ENCODE assay signal across 8 cellular contexts in the genomic region with DNA sequence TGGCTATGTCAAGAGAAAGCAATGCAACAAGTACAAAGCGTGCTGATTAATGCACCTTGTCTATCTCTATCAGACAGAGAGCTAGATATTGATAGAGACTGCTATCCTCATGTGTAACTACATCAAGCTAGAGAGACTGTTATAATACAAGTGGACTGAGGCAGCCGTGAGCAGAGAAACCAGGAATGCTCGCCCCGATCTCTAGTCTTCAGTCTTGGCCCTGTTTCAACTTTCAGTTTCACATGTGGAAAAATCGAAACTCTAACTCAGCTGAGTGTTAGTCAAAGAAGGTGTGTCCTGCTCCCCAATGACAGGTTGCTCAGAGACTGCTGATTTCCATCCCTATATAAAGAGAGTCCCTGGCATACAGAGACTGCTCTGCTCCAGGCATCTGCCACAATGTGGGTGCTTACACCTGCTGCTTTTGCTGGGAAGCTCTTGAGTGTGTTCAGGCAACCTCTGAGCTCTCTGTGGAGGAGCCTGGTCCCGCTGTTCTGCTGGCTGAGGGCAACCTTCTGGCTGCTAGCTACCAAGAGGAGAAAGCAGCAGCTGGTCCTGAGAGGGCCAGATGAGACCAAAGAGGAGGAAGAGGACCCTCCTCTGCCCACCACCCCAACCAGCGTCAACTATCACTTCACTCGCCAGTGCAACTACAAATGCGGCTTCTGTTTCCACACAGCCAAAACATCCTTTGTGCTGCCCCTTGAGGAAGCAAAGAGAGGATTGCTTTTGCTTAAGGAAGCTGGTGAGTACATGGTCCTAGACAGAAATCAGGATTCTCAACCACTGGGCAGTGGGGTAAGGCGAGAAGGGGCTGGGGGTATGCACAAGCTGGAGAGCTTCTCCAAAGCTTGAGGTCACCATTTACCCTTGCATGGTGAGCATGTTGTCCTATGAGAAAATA. TPM values are rescaled to one million over a fixed set of nuclear protein-coding genes. Genes with fewer than 3 reads are reported as not detected.
DNase-seq lines count a peak whose midpoint lies in the region; ATAC-seq, FAIRE-seq and TF ChIP-seq lines count a peak whose summit lies in the region.

A gene with protein sequence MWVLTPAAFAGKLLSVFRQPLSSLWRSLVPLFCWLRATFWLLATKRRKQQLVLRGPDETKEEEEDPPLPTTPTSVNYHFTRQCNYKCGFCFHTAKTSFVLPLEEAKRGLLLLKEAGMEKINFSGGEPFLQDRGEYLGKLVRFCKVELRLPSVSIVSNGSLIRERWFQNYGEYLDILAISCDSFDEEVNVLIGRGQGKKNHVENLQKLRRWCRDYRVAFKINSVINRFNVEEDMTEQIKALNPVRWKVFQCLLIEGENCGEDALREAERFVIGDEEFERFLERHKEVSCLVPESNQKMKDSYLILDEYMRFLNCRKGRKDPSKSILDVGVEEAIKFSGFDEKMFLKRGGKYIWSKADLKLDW (plus strand): TSS at position 376 of the 904 bp plus-strand sequence. CDS start 24 bp downstream, at position 400.

- 21 to 29% (median 24%) methylated on average over 10 of the region's 10 CpGs for WGBS in adrenal gland, 4 donors

- TF ChIP-seq CTCF in adrenal gland (IDR thresholded peaks at IDR 0.05): no peak
- TF ChIP-seq CTCF in kidney (IDR thresholded peaks at IDR 0.05; ENCODE audit: borderline replicate concordance, extremely low read depth, insufficient read depth): no peak

- H3K27me3 ChIP-seq in adrenal gland: no peaks in the 10 kb centered on the region

- no peak for TF ChIP-seq POLR2A in adrenal gland (IDR thresholded peaks at IDR 0.05)

- peak within 1 kb of the TSS; percentile 49 to 63 for H3K9ac ChIP-seq in kidney (ENCODE audit: low read length in 2 of 2)

- peak within 1 kb of the TSS in 3 of 4 donors; percentile 4 to 57 (median 39) for H3K4me3 ChIP-seq in adrenal gland
- peak within 1 kb of the TSS; percentile 82 to 84 for H3K4me3 ChIP-seq in kidney (ENCODE audit: low read length in 2 of 2)

- DNase-seq in Ammon's horn (ENCODE audit: low spot score) (peak; percentile 46), NCI-H69 (lab: John Stamatoyannopoulos, UW) (peak; percentile 14), adrenal gland (peak; percentile 45 to 70 (median 48)), kidney (peak; percentile 62), superior temporal gyrus (ENCODE audit: extremely low spot score) (peak; percentile 50)

- H3K27ac ChIP-seq in adrenal gland (peak within 1 kb of the TSS in 3 of 5 donors; percentile 45 to 61 (median 60)), kidney (ENCODE audit: low read depth in 2 of 2, low read length in 2 of 2) (peak within 1 kb of the TSS in 1 of 2 donors; percentile 70)

- no peaks in the 10 kb centered on the region for H3K9me3 ChIP-seq in adrenal gland (replicated peaks in 1 of 3)
- no peaks in the 10 kb centered on the region for H3K9me3 ChIP-seq in kidney (ENCODE audit: control insufficient read depth in 1 of 2, low read length in 2 of 2)

- no peak for FAIRE-seq in kidney (lab: Jason Lieb, UNC)

- H3K36me3 ChIP-seq in adrenal gland (replicated peaks in 1 of 2): no peaks in the 10 kb centered on the region
- no peaks in the 10 kb centered on the region for H3K36me3 ChIP-seq in kidney (ENCODE audit: control insufficient read depth in 1 of 2, insufficient read depth in 2 of 2, low read length in 2 of 2)

- ATAC-seq in GM18868 (IDR thresholded peaks at IDR 0.05; ENCODE audit: unreplicated experiment): peak; percentile 82
- ATAC-seq in HG03135 (IDR thresholded peaks at IDR 0.05; ENCODE audit: unreplicated experiment): peak; percentile 87
- ATAC-seq in HG03521 (IDR thresholded peaks at IDR 0.05; ENCODE audit: unreplicated experiment): no peak

- intact Hi-C loops in adrenal gland (cut with DNase I): no loop called here
- intact Hi-C loops in kidney (cut with DNase I): no loop called here

- peaks cover 0 to 24% of the 10 kb centered on the region in 2 donors for H3K4me1 ChIP-seq in adrenal gland (replicated peaks in 1 of 2)
- peaks cover 0 to 4% of the 10 kb centered on the region in 2 donors for H3K4me1 ChIP-seq in kidney (ENCODE audit: control insufficient read depth in 1 of 2, insufficient read depth in 1 of 2, low read depth in 1 of 2, low read length in 2 of 2)

RNA-seq across cellular contexts. Expression of the gene that starts here (rescaled TPM):
- total RNA-seq in adrenal gland (10 to 100 TPM in 1 of 8 donors, 1 to 10 TPM in 7; 1.2 to 11.5 (median 4.3) TPM), kidney (4.5 TPM)
- polyA plus RNA-seq in adrenal gland (1 to 10 TPM; 2.3 to 8.1 (median 3.9) TPM), kidney (ENCODE audit: insufficient read depth, low read depth, low replicate concordance) (4.3 TPM)
